Comparison of ENCODE assay signal across 8 cellular contexts in the genomic region with DNA sequence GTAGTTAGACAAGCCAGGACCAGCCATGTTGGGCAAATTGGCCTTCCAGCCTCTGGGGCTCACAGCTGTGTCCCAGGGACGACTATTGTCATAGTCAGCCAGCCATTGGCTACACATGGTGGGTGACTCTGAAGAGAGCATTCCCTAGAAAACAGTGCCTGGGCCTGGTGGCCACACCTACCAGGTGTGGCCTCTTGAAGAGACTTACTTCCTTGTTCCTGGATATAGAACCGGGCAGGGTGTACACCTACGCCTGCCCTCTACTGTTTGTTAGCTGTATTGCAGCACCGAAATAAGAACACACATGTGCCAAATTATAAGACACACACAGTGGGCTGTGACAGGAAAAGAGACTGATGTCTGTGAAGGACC.
DNase-seq lines count a peak whose midpoint lies in the region; ATAC-seq, FAIRE-seq and TF ChIP-seq lines count a peak whose summit lies in the region.

No MANE protein-coding gene starts in this region.

- no peaks in the 10 kb centered on the region for H3K9me2 ChIP-seq in hepatocyte (replicated peaks; ENCODE audit: insufficient read depth)

- peak overlapping the region; percentile 90 for H3K27ac ChIP-seq in hepatocyte

- H3K4me3 Mint-ChIP-seq in activated naive CD8-positive, alpha-beta T cell, result no peak overlapping the region

- H3K9me3 Mint-ChIP-seq in activated naive CD8-positive, alpha-beta T cell (ENCODE audit: low read depth), result no peaks in the 10 kb centered on the region

- peak overlapping the region; percentile 25 for H3K4me2 ChIP-seq in hepatocyte

- peaks cover 2% of the 10 kb centered on the region for H3K27me3 Mint-ChIP-seq in activated naive CD8-positive, alpha-beta T cell

- ATAC-seq in HG03159 (IDR thresholded peaks at IDR 0.05; ENCODE audit: unreplicated experiment), result no peak

- H4K20me1 ChIP-seq in hepatocyte (ENCODE audit: insufficient read depth, poor library complexity, severe bottlenecking), result no peaks in the 10 kb centered on the region

- DNase-seq in CD1c-positive myeloid dendritic cell (ENCODE audit: extremely low spot score) (peak; percentile 63), GM18507 (ENCODE audit: extremely low spot score, insufficient read length, low read depth) (peak; percentile 42), NCI-H226 (peak; percentile 73), hepatocyte (ENCODE audit: low spot score) (peak; percentile 85), medulla oblongata (ENCODE audit: extremely low spot score) (no peak)
- peak; percentile 10 to 25 (median 24) for DNase-seq in stimulated activated CD4-positive, alpha-beta T cell treated with anti-CD3 and anti-CD28 coated beads, TNF-alpha, amount 100 ng/mL, for 48 hours (ENCODE audit: low read depth in 3 of 3)

- peaks cover 4% of the 10 kb centered on the region for H3K27me3 ChIP-seq in hepatocyte

- peaks cover 7% of the 10 kb centered on the region for H3K79me2 ChIP-seq in hepatocyte

- 31% methylated on average over 4 of the region's 4 CpGs for WGBS in hepatocyte (ENCODE audit: low lambda C conversion rate, missing lambda C conversion rate)

- FAIRE-seq in GM18507 (lab: Jason Lieb, UNC), result no peak

- H2AFZ ChIP-seq in hepatocyte, result no peak overlapping the region

- no peaks in the 10 kb centered on the region for H3K36me3 ChIP-seq in hepatocyte (replicated peaks; ENCODE audit: insufficient read depth, low read depth)

- TF ChIP-seq CTCF in hepatocyte (IDR thresholded peaks at IDR 0.05; ENCODE audit: poor library complexity), result peak; percentile 72

- H3K4me1 Mint-ChIP-seq in activated naive CD8-positive, alpha-beta T cell (ENCODE audit: low read depth), result peaks cover 7% of the 10 kb centered on the region

- peak overlapping the region; percentile 78 for H3K27ac Mint-ChIP-seq in activated naive CD8-positive, alpha-beta T cell

- no peaks in the 10 kb centered on the region for H3K9me3 ChIP-seq in hepatocyte (ENCODE audit: low read depth)

- no peaks in the 10 kb centered on the region for H3K36me3 Mint-ChIP-seq in activated naive CD8-positive, alpha-beta T cell

- H3K4me3 ChIP-seq in hepatocyte, result no peak overlapping the region

- peaks cover 38% of the 10 kb centered on the region for H3K4me1 ChIP-seq in hepatocyte (ENCODE audit: insufficient read depth)
